29 cellular contexts compared by ENCODE assay signal in genomic region chr9:20601292-20601691, GRCh38. TPM values are rescaled to one million over a fixed set of nuclear protein-coding genes. Genes with fewer than 3 reads are reported as not detected.
DNase-seq lines count a peak whose midpoint lies in the region; ATAC-seq and TF ChIP-seq lines count a peak whose summit lies in the region.
"Had no signal": no experiment of that assay in that cellular context is flagged by ENCODE, and none has a peak within 500 bp of the region (broad histone marks: within the 10 kb centered on the region; RNA-seq: fewer than 3 reads in every experiment).

No MANE protein-coding gene starts in this region.

- no peak for DNase-seq in activated CD4-positive, alpha-beta T cell treated with anti-CD3 and anti-CD28 coated beads for 36 hours
- DNase-seq in activated CD4-positive, alpha-beta T cell treated with anti-CD3 and anti-CD28 coated beads for 48 hours, result no peak
- no peak for DNase-seq in HFFc6
- DNase-seq in activated naive CD8-positive, alpha-beta T cell treated with anti-CD3 and anti-CD28 coated beads, Interleukin-2, amount 50 U/mL, for 24 hours, result no peak
- DNase-seq in osteoblast (ENCODE audit: insufficient read length, low spot score, missing footprints), result no peak
- DNase-seq in DMS53 (lab: John Stamatoyannopoulos, UW), result no peak
- DNase-seq: activated CD4-positive, alpha-beta T cell treated with anti-CD3 and anti-CD28 coated beads for 4 hours; activated naive CD8-positive, alpha-beta T cell treated with anti-CD3 and anti-CD28 coated beads, Interleukin-2, amount 10 ng/mL, durations not matched to agents 7 days and 5 days; COR-L47; DMS79; GDM1; NCI-H1092; NCI-H1694; NCI-H446; NCI-H748 treated with DMSO at 0.1 percent for 48 hours; right cardiac atrium; Right ventricle myocardium superior; spleen; stimulated activated CD4-positive, alpha-beta T cell treated with anti-CD3 and anti-CD28 coated beads, Interleukin-2, amount 100 ng/mL, for 24 hours had no signal

- H3K9me3 Mint-ChIP-seq in activated CD4-positive, alpha-beta T cell treated with anti-CD3 and anti-CD28 coated beads for 36 hours (ENCODE audit: low read depth), result no peaks in the 10 kb centered on the region
- no peaks in the 10 kb centered on the region for H3K9me3 Mint-ChIP-seq in HFFc6
- no peaks in the 10 kb centered on the region for H3K9me3 Mint-ChIP-seq in activated naive CD8-positive, alpha-beta T cell treated with anti-CD3 and anti-CD28 coated beads, Interleukin-2, amount 50 U/mL, for 24 hours
- H3K9me3 Mint-ChIP-seq: activated naive CD8-positive, alpha-beta T cell treated with anti-CD3 and anti-CD28 coated beads, Interleukin-2, amount 10 ng/mL, durations not matched to agents 7 days and 5 days; GM23338; memory B cell had no signal

- CTCF ChIA-PET in activated CD4-positive, alpha-beta T cell treated with anti-CD3 and anti-CD28 coated beads for 36 hours (lab: Charles Lee), result interaction anchor here (0.8 to 1.7 kb wide), 7 partner anchors 9 to 164 kb away, joined by 3 to 9 read pairs (median 3); partner anchors contain the start of gene MLLT3

- H3K36me3 ChIP-seq in osteoblast (ENCODE audit: insufficient read depth, low read length), result no peaks in the 10 kb centered on the region
- H3K36me3 ChIP-seq: ascending aorta, spleen, tibial nerve had no signal

- no peak overlapping the region for H3K27ac Mint-ChIP-seq in activated CD4-positive, alpha-beta T cell treated with anti-CD3 and anti-CD28 coated beads for 36 hours
- H3K27ac Mint-ChIP-seq in HFFc6, result peak overlapping the region; percentile 19
- peak overlapping the region; percentile 1 for H3K27ac Mint-ChIP-seq in activated naive CD8-positive, alpha-beta T cell treated with anti-CD3 and anti-CD28 coated beads, Interleukin-2, amount 50 U/mL, for 24 hours
- H3K27ac Mint-ChIP-seq: activated naive CD8-positive, alpha-beta T cell treated with anti-CD3 and anti-CD28 coated beads, Interleukin-2, amount 10 ng/mL, durations not matched to agents 7 days and 5 days; GM23338; memory B cell had no signal

- intact Hi-C loops in activated CD4-positive, alpha-beta T cell treated with anti-CD3 and anti-CD28 coated beads for 36 hours (cut with DNase I, micrococcal nuclease), result loop anchor here (2.0 to 5.0 kb wide), 2 partner anchors 38 to 39 kb away; no protein-coding TSS in a partner anchor

- no peak overlapping the region for H3K4me3 Mint-ChIP-seq in activated CD4-positive, alpha-beta T cell treated with anti-CD3 and anti-CD28 coated beads for 36 hours
- H3K4me3 Mint-ChIP-seq in HFFc6, result peak overlapping the region; percentile 55
- no peak overlapping the region for H3K4me3 Mint-ChIP-seq in activated naive CD8-positive, alpha-beta T cell treated with anti-CD3 and anti-CD28 coated beads, Interleukin-2, amount 50 U/mL, for 24 hours
- H3K4me3 Mint-ChIP-seq: activated naive CD8-positive, alpha-beta T cell treated with anti-CD3 and anti-CD28 coated beads, Interleukin-2, amount 10 ng/mL, durations not matched to agents 7 days and 5 days; GM23338; memory B cell had no signal

- POLR2A ChIA-PET in activated CD4-positive, alpha-beta T cell treated with anti-CD3 and anti-CD28 coated beads for 36 hours (lab: Charles Lee), result no interaction called here

- H3K79me2 ChIP-seq in osteoblast (ENCODE audit: insufficient read depth, low read length), result peaks cover 2% of the 10 kb centered on the region

- no peaks in the 10 kb centered on the region for H3K27me3 ChIP-seq in osteoblast (ENCODE audit: insufficient read depth, low read length)
- H3K27me3 ChIP-seq: ascending aorta, spleen, tibial nerve had no signal

- H3K4me1 Mint-ChIP-seq in activated CD4-positive, alpha-beta T cell treated with anti-CD3 and anti-CD28 coated beads for 36 hours, result peaks cover 69% of the 10 kb centered on the region
- peaks cover 92% of the 10 kb centered on the region for H3K4me1 Mint-ChIP-seq in HFFc6 (ENCODE audit: low read depth)
- peaks cover 72% of the 10 kb centered on the region for H3K4me1 Mint-ChIP-seq in activated naive CD8-positive, alpha-beta T cell treated with anti-CD3 and anti-CD28 coated beads, Interleukin-2, amount 50 U/mL, for 24 hours

- no peak overlapping the region for H3K4me3 ChIP-seq in osteoblast (ENCODE audit: insufficient read depth, low read length)
- H3K4me3 ChIP-seq: ascending aorta, GM23338, spleen, tibial nerve had no signal

- no peaks in the 10 kb centered on the region for H3K27me3 Mint-ChIP-seq in activated CD4-positive, alpha-beta T cell treated with anti-CD3 and anti-CD28 coated beads for 36 hours
- H3K27me3 Mint-ChIP-seq in HFFc6 (ENCODE audit: insufficient read depth), result no peaks in the 10 kb centered on the region; the same call in 1 of the 2 replicates
- H3K27me3 Mint-ChIP-seq in activated naive CD8-positive, alpha-beta T cell treated with anti-CD3 and anti-CD28 coated beads, Interleukin-2, amount 50 U/mL, for 24 hours, result no peaks in the 10 kb centered on the region
- H3K27me3 Mint-ChIP-seq: activated naive CD8-positive, alpha-beta T cell treated with anti-CD3 and anti-CD28 coated beads, Interleukin-2, amount 10 ng/mL, durations not matched to agents 7 days and 5 days had no signal

- H3K4me1 ChIP-seq in osteoblast (ENCODE audit: insufficient read depth, low read length), result peaks cover 13% of the 10 kb centered on the region

- H4K20me1 ChIP-seq in osteoblast (ENCODE audit: insufficient read depth, low read length), result no peaks in the 10 kb centered on the region

- H3K9me3 ChIP-seq in osteoblast (ENCODE audit: low read depth, low read length), result no peaks in the 10 kb centered on the region
- H3K9me3 ChIP-seq: ascending aorta, spleen, tibial nerve had no signal

- TF ChIP-seq CTCF in HFFc6 (IDR thresholded peaks at IDR 0.05) (no peak), osteoblast (IDR thresholded peaks at IDR 0.05; ENCODE audit: extremely low read depth, low read depth, low read length) (no peak)

- peak; percentile 30 for ATAC-seq in activated CD4-positive, alpha-beta T cell treated with anti-CD3 and anti-CD28 coated beads for 36 hours
- ATAC-seq in activated naive CD8-positive, alpha-beta T cell treated with anti-CD3 and anti-CD28 coated beads, Interleukin-2, amount 50 U/mL, for 24 hours, result peak; percentile 30
- ATAC-seq in GM21423 (IDR thresholded peaks at IDR 0.05; ENCODE audit: unreplicated experiment) (no peak), GM18519 (IDR thresholded peaks at IDR 0.05; ENCODE audit: low FRiP score, unreplicated experiment) (no peak)
- ATAC-seq: GM23338, left lobe of liver, Panc1, right cardiac atrium had no signal

- no peak overlapping the region for H3K27ac ChIP-seq in osteoblast (ENCODE audit: low read depth, low read length)
- H3K27ac ChIP-seq: 22Rv1, ascending aorta, C4-2B, spleen, tibial nerve had no signal

- H3K36me3 Mint-ChIP-seq in activated CD4-positive, alpha-beta T cell treated with anti-CD3 and anti-CD28 coated beads for 36 hours (ENCODE audit: low read depth), result peaks cover 12% of the 10 kb centered on the region
- no peaks in the 10 kb centered on the region for H3K36me3 Mint-ChIP-seq in HFFc6 (ENCODE audit: low read depth)
- peaks cover 2% of the 10 kb centered on the region for H3K36me3 Mint-ChIP-seq in activated naive CD8-positive, alpha-beta T cell treated with anti-CD3 and anti-CD28 coated beads, Interleukin-2, amount 50 U/mL, for 24 hours (ENCODE audit: low read depth)
- H3K36me3 Mint-ChIP-seq: memory B cell had no signal

- no peak overlapping the region for H3K4me2 ChIP-seq in osteoblast (ENCODE audit: insufficient read depth, low read length)
- H3K4me2 ChIP-seq: GM23338 had no signal

- H2AFZ ChIP-seq in osteoblast (ENCODE audit: low read length), result peak overlapping the region; percentile 7
- H2AFZ ChIP-seq: GM23338 had no signal

RNA-seq across cellular contexts. Expression of gene MLLT3, which starts 21.0 kb away (rescaled TPM):
- 10 to 100 TPM; 42.5 to 49.2 TPM for total RNA-seq in activated CD4-positive, alpha-beta T cell treated with anti-CD3 and anti-CD28 coated beads for 36 hours
- total RNA-seq in HFFc6 (2021; fragmentation: NEBNext Ultra II Directional; extraction: Animal tissue kit (Norgen Biotek cat#: 25700)), result 10 to 100 TPM; 23.1 to 27.5 (median 24.7) TPM
- 13.8 and 17.4 TPM in 2 replicates for total RNA-seq in osteoblast

Comparison
In these comparisons a context has a peak if more than half of its experiments do, and no peak if none do; other contexts are left out.
1. ATAC-seq: peak in activated CD4-positive, alpha-beta T cell treated with anti-CD3 and anti-CD28 coated beads for 36 hours (single experiment) and activated naive CD8-positive, alpha-beta T cell treated with anti-CD3 and anti-CD28 coated beads, Interleukin-2, amount 50 U/mL, for 24 hours (single experiment); none in GM21423 (single experiment) and GM18519 (single experiment).